In the genomic region with DNA sequence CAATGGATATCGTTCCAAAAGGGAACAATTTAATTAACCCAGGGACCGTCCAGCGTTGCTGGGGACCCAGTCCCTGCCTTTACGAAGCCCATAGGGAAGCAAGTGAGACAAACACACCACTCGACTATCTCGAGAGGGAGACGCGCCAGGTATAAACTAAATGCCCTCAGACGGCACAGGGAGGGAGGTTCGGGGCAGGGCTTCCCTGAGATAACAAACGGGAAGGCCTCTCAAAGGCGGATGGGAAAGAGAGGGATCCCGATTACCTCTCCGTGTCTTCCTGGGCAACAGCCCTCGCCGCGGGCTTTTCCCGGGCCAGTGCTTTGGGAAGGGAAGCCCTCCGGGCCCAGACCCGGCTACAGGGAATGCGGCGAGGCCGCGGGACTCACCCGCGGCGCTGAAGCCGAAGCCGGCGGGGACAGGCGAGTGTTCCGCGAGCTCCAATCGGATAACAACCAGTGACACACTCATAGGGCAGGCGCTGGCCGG, we compare ENCODE assay signal across 8 cellular contexts. TPM values are rescaled to one million over a fixed set of nuclear protein-coding genes. Genes with fewer than 3 reads are reported as not detected.
A peak's percentile ranks its signal among the peaks of the same experiment; 100 is the strongest.
DNase-seq lines count a peak whose midpoint lies in the region; ATAC-seq and TF ChIP-seq lines count a peak whose summit lies in the region.

No MANE protein-coding gene starts in this region.

- peaks cover 24 to 31% (median 24%) of the 10 kb centered on the region in 3 donors for H3K4me1 ChIP-seq in skeletal muscle tissue (ENCODE audit: control insufficient read depth in 3 of 3, insufficient read depth in 3 of 3, low read length in 3 of 3)

- no peak for TF ChIP-seq CTCF in WI38 (IDR thresholded peaks at IDR 0.05; ENCODE audit: low read depth, low read length)

- H3K9ac ChIP-seq in skeletal muscle tissue (ENCODE audit: low read depth in 1 of 3, low read length in 3 of 3): peak overlapping the region; percentile 99

- ATAC-seq in HG03139 (IDR thresholded peaks at IDR 0.05; ENCODE audit: unreplicated experiment): peak; percentile 15

- H3K27me3 ChIP-seq in skeletal muscle tissue (ENCODE audit: control insufficient read depth in 3 of 3, insufficient read depth in 3 of 3, low read length in 3 of 3): no peaks in the 10 kb centered on the region

- DNase-seq in activated CD8-positive, alpha-beta memory T cell treated with anti-CD3 and anti-CD28 coated beads, Interleukin-2, amount 50 U/mL, for 4 hours: peak; percentile 17
- DNase-seq in activated CD8-positive, alpha-beta memory T cell treated with anti-CD3 and anti-CD28 coated beads, Interleukin-2, amount 50 U/mL, for 48 hours: no peak
- DNase-seq in glomerular visceral epithelial cell (ENCODE audit: extremely low spot score) (peak; percentile 25), SHP77 (lab: John Stamatoyannopoulos, UW) (no peak), cerebellar cortex (ENCODE audit: low spot score) (no peak)

- H3K36me3 ChIP-seq in skeletal muscle tissue (ENCODE audit: control insufficient read depth in 3 of 3, insufficient read depth in 3 of 3, low read length in 3 of 3): peaks cover 11 to 23% (median 18%) of the 10 kb centered on the region in 3 donors

- no peaks in the 10 kb centered on the region for H3K9me3 ChIP-seq in skeletal muscle tissue (ENCODE audit: control insufficient read depth in 3 of 3, low read length in 3 of 3)

- H3K4me3 ChIP-seq in WI38 (ENCODE audit: low read depth, low read length) (peak overlapping the region; percentile 80), skeletal muscle tissue (ENCODE audit: low read length in 3 of 3) (peak overlapping the region; percentile 100)

- peak overlapping the region; percentile 87 for H3K27ac ChIP-seq in skeletal muscle tissue (ENCODE audit: low read depth, low read length)

RNA-seq across cellular contexts. Expression of a gene that starts 0.4 kb away (rescaled TPM):
- total RNA-seq in skeletal muscle tissue: 12.0 TPM

RNA-seq across cellular contexts. Expression of a gene that starts 0.5 kb away (rescaled TPM):
- total RNA-seq in skeletal muscle tissue: 18.3 TPM

Comparison
In these comparisons a context has a peak if more than half of its experiments do, and no peak if none do; other contexts are left out.
1. DNase-seq: peak in activated CD8-positive, alpha-beta memory T cell treated with anti-CD3 and anti-CD28 coated beads, Interleukin-2, amount 50 U/mL, for 4 hours (single experiment) and glomerular visceral epithelial cell (single experiment); none in activated CD8-positive, alpha-beta memory T cell treated with anti-CD3 and anti-CD28 coated beads, Interleukin-2, amount 50 U/mL, for 48 hours (single experiment), SHP77 (0 of 2) and cerebellar cortex (single experiment).